ENCODE assay signal across 13 cellular contexts in genomic region chr13:110106726-110107125, GRCh38.
DNase-seq lines count a peak whose midpoint lies in the region; ATAC-seq and TF ChIP-seq lines count a peak whose summit lies in the region.
"Had no signal": no experiment of that assay in that cellular context is flagged by ENCODE, and none has a peak within 500 bp of the region (broad histone marks: within the 10 kb centered on the region; RNA-seq: fewer than 3 reads in every experiment).

No MANE protein-coding gene starts in this region.

- H3K9ac ChIP-seq in DND-41 (ENCODE audit: low read depth, low read length): no peak overlapping the region

- H3K36me3 Mint-ChIP-seq in activated CD8-positive, alpha-beta memory T cell treated with anti-CD3 and anti-CD28 coated beads, Interleukin-2, amount 10 ng/mL, durations not matched to agents 7 days and 5 days: no peaks in the 10 kb centered on the region
- H3K36me3 Mint-ChIP-seq: CD8-positive, alpha-beta memory T cell; immature natural killer cell had no signal

- H3K79me2 ChIP-seq in DND-41 (ENCODE audit: insufficient read depth, low read length): no peaks in the 10 kb centered on the region

- TF ChIP-seq CTCF in DND-41 (IDR thresholded peaks at IDR 0.05; ENCODE audit: borderline replicate concordance, extremely low read depth, low read length, poor library complexity, severe bottlenecking): no peak
- TF ChIP-seq CTCF in left ventricle myocardium inferior (IDR thresholded peaks at IDR 0.05; ENCODE audit: borderline replicate concordance): no peak
- TF ChIP-seq CTCF in sigmoid colon (IDR thresholded peaks at IDR 0.05): no peak

- no peaks in the 10 kb centered on the region for H3K36me3 ChIP-seq in DND-41 (ENCODE audit: insufficient read depth, low read length)
- no peaks in the 10 kb centered on the region for H3K36me3 ChIP-seq in left ventricle myocardium inferior
- no peaks in the 10 kb centered on the region for H3K36me3 ChIP-seq in sigmoid colon

- H4K20me1 ChIP-seq in DND-41 (ENCODE audit: insufficient read depth, low read length): no peaks in the 10 kb centered on the region

- H3K27ac Mint-ChIP-seq in activated CD8-positive, alpha-beta memory T cell treated with anti-CD3 and anti-CD28 coated beads, Interleukin-2, amount 10 ng/mL, durations not matched to agents 7 days and 5 days: no peak overlapping the region
- H3K27ac Mint-ChIP-seq: immature natural killer cell had no signal

- TF ChIP-seq POLR2A in sigmoid colon (IDR thresholded peaks at IDR 0.05): no peak

- H3K27me3 ChIP-seq in DND-41 (ENCODE audit: insufficient read depth, low read length, poor library complexity) (no peaks in the 10 kb centered on the region), left ventricle myocardium inferior (ENCODE audit: low read depth) (no peaks in the 10 kb centered on the region), sigmoid colon (no peaks in the 10 kb centered on the region)
- H3K27me3 ChIP-seq: body of pancreas had no signal

- 67 to 74% methylated on average over 7 of the region's 7 CpGs for WGBS in sigmoid colon, 2 donors

- H3K4me3 Mint-ChIP-seq in activated CD8-positive, alpha-beta memory T cell treated with anti-CD3 and anti-CD28 coated beads, Interleukin-2, amount 10 ng/mL, durations not matched to agents 7 days and 5 days: no peak overlapping the region
- H3K4me3 Mint-ChIP-seq: CD8-positive, alpha-beta memory T cell; immature natural killer cell had no signal

- no peaks in the 10 kb centered on the region for H3K27me3 Mint-ChIP-seq in activated CD8-positive, alpha-beta memory T cell treated with anti-CD3 and anti-CD28 coated beads, Interleukin-2, amount 10 ng/mL, durations not matched to agents 7 days and 5 days
- H3K27me3 Mint-ChIP-seq: CD8-positive, alpha-beta memory T cell had no signal

- no peak for DNase-seq in DND-41
- peak in 30 of 58 donors; percentile 7 to 55 (median 36) for DNase-seq in anterior cingulate cortex (lab: John Stamatoyannopoulos, UW)
- DNase-seq in left ventricle myocardium inferior: peak; percentile 75
- peak; percentile 94 for DNase-seq in sigmoid colon
- no peak for DNase-seq in occipital lobe (lab: John Stamatoyannopoulos, UW)
- DNase-seq in SW480 (ENCODE audit: low spot score): no peak
- no peak for DNase-seq in activated CD8-positive, alpha-beta memory T cell treated with anti-CD3 and anti-CD28 coated beads, Interleukin-2, amount 10 ng/mL, durations not matched to agents 7 days and 5 days
- DNase-seq: activated CD4-positive, CD25-positive, alpha-beta regulatory T cell treated with anti-CD3 and anti-CD28 coated beads, Interleukin-2, amount 50 U/mL, for 72 hours; CD8-positive, alpha-beta memory T cell; immature natural killer cell; NCI-H2171 had no signal

- intact Hi-C loops in left ventricle myocardium inferior (cut with micrococcal nuclease) (no loop called here), sigmoid colon (cut with DNase I) (loop anchor here (5.0 to 10.0 kb wide), 4 partner anchors 169 to 1192 kb away; no protein-coding TSS in a partner anchor)

- peaks cover 29% of the 10 kb centered on the region for H3K4me1 ChIP-seq in DND-41 (ENCODE audit: insufficient read depth, low read length)
- peaks cover 51% of the 10 kb centered on the region for H3K4me1 ChIP-seq in left ventricle myocardium inferior
- H3K4me1 ChIP-seq in sigmoid colon: peaks cover 3 to 49% (median 40%) of the 10 kb centered on the region in 4 donors

- H2AFZ ChIP-seq in DND-41 (ENCODE audit: low read depth, low read length): no peak overlapping the region

- no peak for ATAC-seq in DND-41 (ENCODE audit: insufficient read depth, low read depth)
- ATAC-seq in activated CD8-positive, alpha-beta memory T cell treated with anti-CD3 and anti-CD28 coated beads, Interleukin-2, amount 10 ng/mL, durations not matched to agents 7 days and 5 days: no peak
- no peak for ATAC-seq in GM19467 (IDR thresholded peaks at IDR 0.05; ENCODE audit: unreplicated experiment)
- ATAC-seq: body of pancreas had no signal

- H3K27ac ChIP-seq in DND-41 (ENCODE audit: low read length): peak overlapping the region; percentile 87
- H3K27ac ChIP-seq in left ventricle myocardium inferior (replicated peaks): peak overlapping the region; percentile 71
- peak overlapping the region; percentile 77 to 86 (median 84) for H3K27ac ChIP-seq in sigmoid colon

- H3K4me3 ChIP-seq in DND-41 (ENCODE audit: low read depth in 1 of 2, low read length in 2 of 2) (no peak overlapping the region), left ventricle myocardium inferior (no peak overlapping the region), sigmoid colon (no peak overlapping the region)
- H3K4me3 ChIP-seq: body of pancreas had no signal

- H3K9me3 Mint-ChIP-seq in activated CD8-positive, alpha-beta memory T cell treated with anti-CD3 and anti-CD28 coated beads, Interleukin-2, amount 10 ng/mL, durations not matched to agents 7 days and 5 days (ENCODE audit: low read depth): no peaks in the 10 kb centered on the region
- H3K9me3 Mint-ChIP-seq: immature natural killer cell had no signal

- TF ChIP-seq EP300 in sigmoid colon (IDR thresholded peaks at IDR 0.05): peak in 1 of 4 donors; percentile 46

- H3K9me3 ChIP-seq in DND-41 (ENCODE audit: insufficient read depth, low read length, severe bottlenecking) (peaks cover 5% of the 10 kb centered on the region), left ventricle myocardium inferior (replicated peaks) (peaks cover 10% of the 10 kb centered on the region), sigmoid colon (peaks cover 0 to 3% (median 0%) of the 10 kb centered on the region in 4 donors)
- H3K9me3 ChIP-seq: body of pancreas had no signal

- H3K4me1 Mint-ChIP-seq in activated CD8-positive, alpha-beta memory T cell treated with anti-CD3 and anti-CD28 coated beads, Interleukin-2, amount 10 ng/mL, durations not matched to agents 7 days and 5 days: no peaks in the 10 kb centered on the region
- H3K4me1 Mint-ChIP-seq: CD8-positive, alpha-beta memory T cell; immature natural killer cell had no signal

- no peak overlapping the region for H3K4me2 ChIP-seq in DND-41 (ENCODE audit: insufficient read depth, low read length)

- CTCF ChIA-PET in activated CD8-positive, alpha-beta memory T cell treated with anti-CD3 and anti-CD28 coated beads, Interleukin-2, amount 10 ng/mL, durations not matched to agents 7 days and 5 days (lab: Charles Lee): no interaction called here

Comparison
In these comparisons a context has a peak if more than half of its experiments do, and no peak if none do; other contexts are left out.
1. DNase-seq: peak in anterior cingulate cortex (30 of 58), left ventricle myocardium inferior (single experiment) and sigmoid colon (single experiment); none in DND-41 (single experiment), occipital lobe (single experiment), SW480 (single experiment) and activated CD8-positive, alpha-beta memory T cell treated with anti-CD3 and anti-CD28 coated beads, Interleukin-2, amount 10 ng/mL, durations not matched to agents 7 days and 5 days (single experiment).
2. Peak in every context shown above with its lines, with median percentiles within 50 percentile points of each other: H3K27ac ChIP-seq.